8 cellular contexts compared by ENCODE assay signal in the genomic region with DNA sequence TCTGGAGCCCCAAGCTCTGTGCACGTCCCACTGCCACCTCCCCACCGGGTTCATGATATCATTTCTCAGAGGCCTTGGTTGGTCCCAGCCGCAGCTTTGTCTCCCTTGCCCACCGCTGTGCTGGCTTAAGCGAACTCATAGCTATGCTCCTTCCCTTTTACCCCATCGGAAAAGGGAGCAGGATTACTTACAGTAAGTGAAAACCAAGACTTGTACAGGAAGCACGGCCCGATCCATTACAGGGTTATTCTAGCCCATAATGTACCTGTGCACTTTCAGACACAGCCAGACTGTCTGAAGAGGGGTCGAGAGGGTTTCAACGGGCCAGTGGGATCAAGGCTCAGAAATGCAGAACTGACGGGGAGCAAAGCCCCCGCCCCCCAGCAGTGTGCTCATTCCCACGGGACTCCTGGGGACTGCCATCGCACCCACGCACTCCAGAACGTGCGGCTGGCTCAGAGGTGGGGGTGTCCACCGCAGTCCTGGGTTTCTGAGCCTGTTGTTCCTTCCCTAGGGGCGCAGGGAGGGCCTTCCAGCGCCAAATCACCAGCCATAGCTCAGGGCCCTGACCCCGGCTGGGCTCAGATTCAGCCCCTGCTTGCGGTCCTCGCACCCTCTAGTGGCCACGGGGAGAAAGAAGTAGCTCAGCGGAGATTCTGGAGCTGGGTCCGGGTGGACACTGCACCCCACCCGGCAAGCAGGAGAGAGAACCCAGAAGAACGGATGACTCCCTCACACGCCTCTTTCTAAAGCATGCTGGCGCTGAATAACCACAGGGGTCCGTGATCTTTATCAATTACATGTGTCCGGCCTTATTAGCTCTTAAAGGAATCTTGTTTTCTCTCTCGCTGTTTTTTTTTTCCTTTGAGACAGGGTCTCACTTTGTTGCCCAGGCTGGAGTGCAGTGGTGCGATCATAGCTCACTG. TPM values are rescaled to one million over a fixed set of nuclear protein-coding genes. Genes with fewer than 3 reads are reported as not detected.
DNase-seq lines count a peak whose midpoint lies in the region; ATAC-seq and TF ChIP-seq lines count a peak whose summit lies in the region.

No MANE protein-coding gene starts in this region.

- H3K9me3 ChIP-seq in BE2C, result no peaks in the 10 kb centered on the region
- H3K9me3 ChIP-seq in Panc1 (ENCODE audit: control insufficient read depth, insufficient read depth, low read depth, low read length), result no peaks in the 10 kb centered on the region
- H3K9me3 ChIP-seq in neuronal stem cell (replicated peaks in 1 of 2; ENCODE audit: control insufficient read depth in 2 of 2, insufficient read depth in 1 of 2, low read depth in 1 of 2, low read length in 2 of 2), result no peaks in the 10 kb centered on the region
- no peaks in the 10 kb centered on the region for H3K9me3 ChIP-seq in stomach smooth muscle (ENCODE audit: control insufficient read depth in 2 of 2, low read length in 2 of 2)

- H3K27ac ChIP-seq in Panc1 (ENCODE audit: low read length) (peak overlapping the region; percentile 68), neuronal stem cell (replicated peaks; ENCODE audit: low read length) (no peak overlapping the region), stomach smooth muscle (ENCODE audit: low read length) (no peak overlapping the region)

- CTCF ChIA-PET in Panc1 (lab: Charles Lee), result interaction anchor here (0.6 to 1.9 kb wide), 28 partner anchors 9 to 343 kb away, joined by 3 to 18 read pairs (median 4); a partner anchor contains a TSS

- H4K91ac ChIP-seq in neuronal stem cell (ENCODE audit: low read depth, low read length, poor library complexity), result no peak overlapping the region

- POLR2A ChIA-PET in Panc1 (lab: Charles Lee), result interaction anchor here (0.6 to 1.2 kb wide), 3 partner anchors 16 to 98 kb away, joined by 3 read pairs; no protein-coding TSS in a partner anchor

- H3K27me3 ChIP-seq in BE2C (no peaks in the 10 kb centered on the region), Panc1 (ENCODE audit: control insufficient read depth, insufficient read depth, low read length) (no peaks in the 10 kb centered on the region), neuronal stem cell (ENCODE audit: control insufficient read depth in 3 of 3, insufficient read depth in 3 of 3, low read depth in 1 of 3, low read length in 3 of 3) (peaks cover 0 to 4% (median 0%) of the 10 kb centered on the region in 3 experiments), stomach smooth muscle (ENCODE audit: control insufficient read depth in 1 of 2, insufficient read depth in 2 of 2, low read length in 2 of 2) (peaks cover 0 to 8% of the 10 kb centered on the region in 2 donors)

- no peak overlapping the region for H2BK12ac ChIP-seq in neuronal stem cell (ENCODE audit: low read length)

- no TSS peak for BruUV-seq in Panc1 (replicated peaks; lab: Mats Ljungman, UMichigan)

- H2BK120ac ChIP-seq in neuronal stem cell (ENCODE audit: low read depth, low read length), result no peak overlapping the region

- no peaks in the 10 kb centered on the region for H3K4me1 ChIP-seq in BE2C
- no peaks in the 10 kb centered on the region for H3K4me1 ChIP-seq in Panc1 (ENCODE audit: control insufficient read depth, insufficient read depth, low read length)
- peaks cover 2 to 3% of the 10 kb centered on the region in 2 donors for H3K4me1 ChIP-seq in neuronal stem cell (ENCODE audit: control insufficient read depth in 2 of 2, insufficient read depth in 1 of 2, low read depth in 1 of 2, low read length in 2 of 2)
- peaks cover 5% of the 10 kb centered on the region for H3K4me1 ChIP-seq in stomach smooth muscle (ENCODE audit: control insufficient read depth, insufficient read depth, low read length)

- peak overlapping the region; percentile 65 for H4K8ac ChIP-seq in neuronal stem cell (ENCODE audit: low read depth, low read length)

- no CpG with 5 or more reads among the region's 34 CpGs for WGBS in neuronal stem cell (ENCODE audit: extremely low coverage in 2 of 2, insufficient read length in 2 of 2, insufficient replicate concordance in 1 of 2), 2 donors

- no peak overlapping the region for H2AK5ac ChIP-seq in neuronal stem cell (ENCODE audit: low read depth, low read length)

- H2BK15ac ChIP-seq in neuronal stem cell (ENCODE audit: low read length), result no peak overlapping the region

- peak overlapping the region; percentile 95 for H2AFZ ChIP-seq in neuronal stem cell (ENCODE audit: low read length)

- H3K18ac ChIP-seq in neuronal stem cell (ENCODE audit: low read length), result peak overlapping the region; percentile 74

- in situ Hi-C loops in Panc1 (cut with HindIII; ENCODE audit: low pct_unique_long_range_greater_than_20kb, low sequenced_read_pairs), result no loop called here

- DNase-seq in BE2C (peak; percentile 88), Panc1 (ENCODE audit: low read depth, low spot score) (peak; percentile 43), activated T-helper 1 cell treated with Interleukin-2 at 50 U/mL for 16 hours (ENCODE audit: low read depth) (peak; percentile 35), fibroblast of the aortic adventitia (ENCODE audit: low read depth) (peak; percentile 67), neuronal stem cell (ENCODE audit: low spot score) (peak; percentile 65)

- no peak overlapping the region for H2BK5ac ChIP-seq in neuronal stem cell (ENCODE audit: low read length)

- H3K14ac ChIP-seq in neuronal stem cell (ENCODE audit: low read length), result no peak overlapping the region

- no peaks in the 10 kb centered on the region for H3K79me1 ChIP-seq in neuronal stem cell (ENCODE audit: low read depth, low read length)

- H3K4me3 ChIP-seq in BE2C (ENCODE audit: low read depth, low read length), result peak overlapping the region; percentile 36
- H3K4me3 ChIP-seq in Panc1 (ENCODE audit: low read depth in 2 of 2, low read length in 2 of 2), result peak overlapping the region; percentile 42 to 77
- peak overlapping the region; percentile 39 for H3K4me3 ChIP-seq in fibroblast of the aortic adventitia (ENCODE audit: low read depth, low read length)
- no peak overlapping the region for H3K4me3 ChIP-seq in neuronal stem cell (ENCODE audit: low read length in 2 of 2)
- H3K4me3 ChIP-seq in stomach smooth muscle (ENCODE audit: low read length in 2 of 2), result peak overlapping the region; percentile 1 to 63

- intact Hi-C loops in Panc1 (cut with micrococcal nuclease; ENCODE audit: unreplicated experiment), result loop anchor here (2.0 kb wide), 1 partner anchor 104 kb away; no protein-coding TSS in a partner anchor

- peak overlapping the region; percentile 60 for H3K23ac ChIP-seq in neuronal stem cell (ENCODE audit: low read depth, low read length, poor library complexity)

- TF ChIP-seq CTCF in BE2C (IDR thresholded peaks at IDR 0.05; ENCODE audit: low read depth, low read length) (peak; percentile 88), Panc1 (IDR thresholded peaks at IDR 0.05) (peak; percentile 97), fibroblast of the aortic adventitia (IDR thresholded peaks at IDR 0.05; ENCODE audit: insufficient read depth, low read length) (peak; percentile 95)

- ATAC-seq in GM19035 (IDR thresholded peaks at IDR 0.05; ENCODE audit: unreplicated experiment), result peak; percentile 81
- ATAC-seq in HG03558 (IDR thresholded peaks at IDR 0.05; ENCODE audit: extremely low read depth, unreplicated experiment), result peak; percentile 59
- ATAC-seq in Panc1, result peak; percentile 98

- H3K4me2 ChIP-seq in neuronal stem cell (ENCODE audit: insufficient read depth, low read length, poor library complexity, severe bottlenecking), result no peak overlapping the region

- H3K9ac ChIP-seq in neuronal stem cell (ENCODE audit: low read depth, low read length, poor library complexity) (peak overlapping the region; percentile 70), stomach smooth muscle (ENCODE audit: low read length in 2 of 2) (peak overlapping the region in 1 of 2 donors; percentile 29)

- H3K36me3 ChIP-seq in BE2C, result no peaks in the 10 kb centered on the region
- H3K36me3 ChIP-seq in Panc1 (ENCODE audit: control insufficient read depth, insufficient read depth, low read length), result no peaks in the 10 kb centered on the region
- no peaks in the 10 kb centered on the region for H3K36me3 ChIP-seq in neuronal stem cell (replicated peaks in 1 of 2; ENCODE audit: control insufficient read depth in 2 of 2, insufficient read depth in 2 of 2, low read length in 2 of 2)
- H3K36me3 ChIP-seq in stomach smooth muscle (ENCODE audit: control insufficient read depth in 2 of 2, insufficient read depth in 2 of 2, low read length in 2 of 2), result no peaks in the 10 kb centered on the region

- H3K4ac ChIP-seq in neuronal stem cell (ENCODE audit: low read length), result no peak overlapping the region

RNA-seq across cellular contexts. Expression of a gene that starts 44.9 kb away (rescaled TPM):
- 70.9 TPM for polyA plus RNA-seq in BE2C (2012; ENCODE audit: insufficient read depth, insufficient read length, low read depth)
- total RNA-seq in Panc1 (2021; ENCODE audit: unreplicated experiment), result 125 TPM
- 66.1 TPM for polyA plus RNA-seq in Panc1 (2012; ENCODE audit: insufficient read length)
- total RNA-seq in fibroblast of the aortic adventitia (ENCODE audit: low replicate concordance), result 55.3 and 141 TPM in 2 replicates
- polyA plus RNA-seq in neuronal stem cell (2013, experiment 1 of 2), result 54.4 TPM
- 53.1 TPM for polyA plus RNA-seq in neuronal stem cell (2013, experiment 2 of 2)

Comparison
In these comparisons a context has a peak if more than half of its experiments do, and no peak if none do; other contexts are left out.
1. DNase-seq: peak in every context shown above with its lines; median percentile 88 in BE2C; 67 in fibroblast of the aortic adventitia; 65 in neuronal stem cell; 43 in Panc1; 35 in activated T-helper 1 cell treated with Interleukin-2 at 50 U/mL for 16 hours.
2. H3K4me3 ChIP-seq: peak in BE2C (single experiment), Panc1 (2 of 2), fibroblast of the aortic adventitia (single experiment) and stomach smooth muscle (2 of 2); none in neuronal stem cell (0 of 2).
3. Peak in every context shown above with its lines, with median percentiles within 50 percentile points of each other: CTCF ChIP-seq and ATAC-seq.